ENCODE assay signal across 1 cellular context in genomic region chr2:175170679-175171304, GRCh38.
TF ChIP-seq lines count a peak whose summit lies in the region.

No MANE protein-coding gene starts in this region.

TF ChIP-seq in GM12878, 131 proteins besides CTCF, POLR2A, EP300 and RAD21:
- no peak for TF ChIP-seq POU2F2 (IDR thresholded peaks at IDR 0.05; ENCODE audit: borderline replicate concordance, low read depth, low read length)
- TF ChIP-seq BMI1 (IDR thresholded peaks at IDR 0.05; ENCODE audit: borderline replicate concordance) = no peak
- TF ChIP-seq ZNF24 (IDR thresholded peaks at IDR 0.05) = no peak
- TF ChIP-seq ATF2 (IDR thresholded peaks at IDR 0.05; ENCODE audit: low read length) = no peak
- TF ChIP-seq POLR2AphosphoS5 (IDR thresholded peaks at IDR 0.05; ENCODE audit: low read length) = no peak
- TF ChIP-seq EZH2 (IDR thresholded peaks at IDR 0.05; ENCODE audit: borderline replicate concordance, control insufficient read depth, low read depth, low read length) = no peak
- TF ChIP-seq TBL1XR1 (IDR thresholded peaks at IDR 0.05; ENCODE audit: low read depth, low read length) = no peak
- TF ChIP-seq HSF1 (IDR thresholded peaks at IDR 0.05; ENCODE audit: low read depth, low read length) = no peak
- no peak for TF ChIP-seq MLLT1 (IDR thresholded peaks at IDR 0.05)
- no peak for TF ChIP-seq ZNF622 (IDR thresholded peaks at IDR 0.05)
- no peak for TF ChIP-seq TCF3 (IDR thresholded peaks at IDR 0.05; ENCODE audit: borderline replicate concordance, insufficient read depth, low read depth, low read length)
- no peak for TF ChIP-seq YY1 (IDR thresholded peaks at IDR 0.05; ENCODE audit: low read depth, low read length)
- TF ChIP-seq TCF12 (IDR thresholded peaks at IDR 0.05; ENCODE audit: low read depth, low read length) = no peak
- TF ChIP-seq IRF4 (IDR thresholded peaks at IDR 0.05; ENCODE audit: low read depth, low read length) = no peak
- TF ChIP-seq RFX5 (IDR thresholded peaks at IDR 0.05; ENCODE audit: low read depth, low read length) = no peak
- TF ChIP-seq SIX5 (IDR thresholded peaks at IDR 0.05; ENCODE audit: low read depth, low read length, severe bottlenecking) = no peak
- no peak for TF ChIP-seq RB1 (IDR thresholded peaks at IDR 0.05; ENCODE audit: borderline replicate concordance)
- TF ChIP-seq NFXL1 (IDR thresholded peaks at IDR 0.05; ENCODE audit: borderline replicate concordance) = no peak
- TF ChIP-seq SMAD1 (IDR thresholded peaks at IDR 0.05; ENCODE audit: low read depth, partially characterized antibody) = no peak
